Comparison of ENCODE assay signal across 19 cellular contexts in genomic region chr2:98452396-98453027, GRCh38. TPM values are rescaled to one million over a fixed set of nuclear protein-coding genes. Genes with fewer than 3 reads are reported as not detected.
DNase-seq lines count a peak whose midpoint lies in the region; ATAC-seq, FAIRE-seq and TF ChIP-seq lines count a peak whose summit lies in the region.
"Had no signal": no experiment of that assay in that cellular context is flagged by ENCODE, and none has a peak within 500 bp of the region (broad histone marks: within the 10 kb centered on the region; RNA-seq: fewer than 3 reads in every experiment).

No MANE protein-coding gene starts in this region.

- POLR2A ChIA-PET in HepG2 (lab: Yijun Ruan, JAX), result no interaction called here

- no peak for TF ChIP-seq EP300 in HepG2 (IDR thresholded peaks at IDR 0.05; ENCODE audit: low read depth in 2 of 2, low read length in 2 of 2)
- TF ChIP-seq EP300 in HepG2 (CRISPR knock-in tag; IDR thresholded peaks at IDR 0.05; ENCODE audit: borderline replicate concordance), result no peak

- TF ChIP-seq RAD21 in HepG2 (CRISPR knock-in tag; IDR thresholded peaks at IDR 0.05), result no peak

- H3K9me3 Mint-ChIP-seq in activated T-helper 1 cell treated with anti-CD3 and anti-CD28 coated beads, Interleukin-12 subunit alpha, Interleukin-12 subunit beta, Interleukin-2, Interleukin-4 antibody, amounts not matched to agents 30 ng/mL and 10 ng/mL and 1 ng/mL, durations not matched to agents 14 hours and 24 hours and 36 hours, result no peaks in the 10 kb centered on the region

- ATAC-seq in HepG2 (peak; percentile 23; the same call in 2 of the 3 replicates), right lobe of liver (no peak), lower lobe of right lung (peak; percentile 58 to 74)
- ATAC-seq: left colon, sciatic nerve had no signal

- peaks cover 0 to 4% of the 10 kb centered on the region in 2 experiments; a peak in 4 of 5 replicates for H3K36me3 ChIP-seq in HepG2 (replicated peaks in 1 of 2; ENCODE audit: control insufficient read depth in 1 of 2, insufficient read depth in 2 of 2, low read length in 2 of 2)
- H3K36me3 ChIP-seq in right lobe of liver, result no peaks in the 10 kb centered on the region
- no peaks in the 10 kb centered on the region for H3K36me3 ChIP-seq in lower lobe of right lung
- no peaks in the 10 kb centered on the region for H3K36me3 ChIP-seq in GM23248 (ENCODE audit: low read depth)
- H3K36me3 ChIP-seq: ovary, SJCRH30, vagina had no signal

- H3K9me2 ChIP-seq in GM23248 (ENCODE audit: insufficient read depth), result no peaks in the 10 kb centered on the region

- H3K4me2 ChIP-seq in HepG2 (ENCODE audit: low read depth, low read length) (no peak overlapping the region), GM23248 (ENCODE audit: unreplicated experiment) (no peak overlapping the region)

- H3K79me2 ChIP-seq in HepG2 (ENCODE audit: insufficient read depth, low read length) (peaks cover 28% of the 10 kb centered on the region), GM23248 (ENCODE audit: insufficient read depth) (peaks cover 90% of the 10 kb centered on the region)

- in situ Hi-C loops in HepG2 (cut with HindIII; ENCODE audit: extremely low pct_ligation_motif_present, low pct_unique_long_range_greater_than_20kb) (no loop called here), GM23248 (cut with MboI) (no loop called here)

- H3F3A ChIP-seq in GM23248 (ENCODE audit: insufficient read depth), result no peaks in the 10 kb centered on the region

- intact Hi-C loops in HepG2 (cut with micrococcal nuclease; ENCODE audit: unreplicated experiment), result no loop called here
- intact Hi-C loops in right lobe of liver (cut with DNase I), result no loop called here
- intact Hi-C loops in activated T-helper 1 cell treated with anti-CD3 and anti-CD28 coated beads, Interleukin-12 subunit alpha, Interleukin-12 subunit beta, Interleukin-2, Interleukin-4 antibody, amounts not matched to agents 30 ng/mL and 10 ng/mL and 1 ng/mL, durations not matched to agents 14 hours and 24 hours and 36 hours (cut with micrococcal nuclease), result no loop called here
- intact Hi-C loops in lower lobe of right lung (cut with DNase I), result no loop called here

- H3K4me1 Mint-ChIP-seq in activated T-helper 1 cell treated with anti-CD3 and anti-CD28 coated beads, Interleukin-12 subunit alpha, Interleukin-12 subunit beta, Interleukin-2, Interleukin-4 antibody, amounts not matched to agents 30 ng/mL and 10 ng/mL and 1 ng/mL, durations not matched to agents 14 hours and 24 hours and 36 hours (ENCODE audit: low read depth), result peaks cover 96% of the 10 kb centered on the region

- TF ChIP-seq POLR2A in HepG2 (IDR thresholded peaks at IDR 0.05; ENCODE audit: insufficient read depth in 1 of 2, low read depth in 2 of 2, low read length in 2 of 2) (no peak), right lobe of liver (IDR thresholded peaks at IDR 0.05) (no peak)

- no peaks in the 10 kb centered on the region for H3K9me3 ChIP-seq in HepG2 (ENCODE audit: low read length)
- H3K9me3 ChIP-seq in right lobe of liver, result no peaks in the 10 kb centered on the region
- no peaks in the 10 kb centered on the region for H3K9me3 ChIP-seq in lower lobe of right lung
- H3K9me3 ChIP-seq in GM23248 (ENCODE audit: low read depth), result no peaks in the 10 kb centered on the region
- H3K9me3 ChIP-seq: ovary, SJCRH30, vagina had no signal

- H3K4me1 ChIP-seq in HepG2 (ENCODE audit: insufficient read depth, low read length), result peaks cover 33% of the 10 kb centered on the region
- peaks cover 0 to 16% (median 1%) of the 10 kb centered on the region in 4 donors for H3K4me1 ChIP-seq in right lobe of liver
- peaks cover 49% of the 10 kb centered on the region for H3K4me1 ChIP-seq in lower lobe of right lung
- H3K4me1 ChIP-seq in GM23248 (ENCODE audit: insufficient read depth), result peaks cover 12% of the 10 kb centered on the region
- H3K4me1 ChIP-seq: SJCRH30 had no signal

- CTCF ChIA-PET in HepG2 (lab: Yijun Ruan, JAX; ENCODE audit: low intra/inter-chr PET ratio, low total read pairs), result no interaction called here

- H3K9ac ChIP-seq in HepG2 (ENCODE audit: insufficient read depth, low read depth, low read length), result no peak overlapping the region
- H3K9ac ChIP-seq in GM23248, result no peak overlapping the region

- H3K36me3 Mint-ChIP-seq in activated T-helper 1 cell treated with anti-CD3 and anti-CD28 coated beads, Interleukin-12 subunit alpha, Interleukin-12 subunit beta, Interleukin-2, Interleukin-4 antibody, amounts not matched to agents 30 ng/mL and 10 ng/mL and 1 ng/mL, durations not matched to agents 14 hours and 24 hours and 36 hours (ENCODE audit: low read depth), result peaks cover 21% of the 10 kb centered on the region

- H3K4me3 Mint-ChIP-seq in activated T-helper 1 cell treated with anti-CD3 and anti-CD28 coated beads, Interleukin-12 subunit alpha, Interleukin-12 subunit beta, Interleukin-2, Interleukin-4 antibody, amounts not matched to agents 30 ng/mL and 10 ng/mL and 1 ng/mL, durations not matched to agents 14 hours and 24 hours and 36 hours, result no peak overlapping the region

- no TSS peak for BruUV-seq in HepG2 (replicated peaks; lab: Mats Ljungman, UMichigan)

- H3K27me3 ChIP-seq in HepG2 (ENCODE audit: control insufficient read depth in 1 of 2, insufficient read depth in 2 of 2, low read length in 2 of 2) (no peaks in the 10 kb centered on the region), right lobe of liver (no peaks in the 10 kb centered on the region), lower lobe of right lung (ENCODE audit: low read depth) (no peaks in the 10 kb centered on the region), GM23248 (replicated peaks; ENCODE audit: insufficient read depth) (no peaks in the 10 kb centered on the region)
- H3K27me3 ChIP-seq: ovary, SJCRH30, vagina had no signal

- no peak for DNase-seq in HepG2 (ENCODE audit: low spot score)
- DNase-seq in right lobe of liver, result no peak
- DNase-seq in activated T-helper 1 cell treated with anti-CD3 and anti-CD28 coated beads, Interleukin-12 subunit alpha, Interleukin-12 subunit beta, Interleukin-2, Interleukin-4 antibody, amounts not matched to agents 30 ng/mL and 10 ng/mL and 1 ng/mL, durations not matched to agents 14 hours and 24 hours and 36 hours (ENCODE audit: low spot score), result no peak
- DNase-seq in lower lobe of right lung, result no peak
- no peak for DNase-seq in NCI-H82 (lab: John Stamatoyannopoulos, UW)
- no peak for DNase-seq in NCI-H446 treated with DMSO at 0.1 percent for 48 hours (lab: John Stamatoyannopoulos, UW)
- no peak for DNase-seq in GM23248
- no peak for DNase-seq in NCI-H2107 (lab: John Stamatoyannopoulos, UW)
- DNase-seq: aorta; Calu3; GF-D8; left colon; NCI-H1048; NCI-H526 treated with DMSO at 0.1 percent for 48 hours; ovary; SJCRH30; stimulated activated CD4-positive, alpha-beta T cell treated with anti-CD3 and anti-CD28 coated beads, Interleukin-1b, Interleukin-23, amount 100 ng/mL, for 48 hours had no signal

- WGBS in HepG2 (ENCODE audit: low lambda C conversion rate), result 89% methylated on average over 7 of the region's 7 CpGs
- WGBS in right lobe of liver (ENCODE audit: insufficient coverage, low coverage, low lambda C conversion rate, missing lambda C conversion rate), result 84% methylated on average over 4 of the region's 7 CpGs
- WGBS in GM23248 (ENCODE audit: low coverage in 1 of 2, low lambda C conversion rate in 2 of 2, missing lambda C conversion rate in 2 of 2), 2 experiments, result 90 to 93% methylated on average over 7 of the region's 7 CpGs

- no peak overlapping the region for H2AFZ ChIP-seq in HepG2 (ENCODE audit: low read length)
- no peak overlapping the region for H2AFZ ChIP-seq in GM23248

- peak overlapping the region; percentile 9 for H3K27ac Mint-ChIP-seq in activated T-helper 1 cell treated with anti-CD3 and anti-CD28 coated beads, Interleukin-12 subunit alpha, Interleukin-12 subunit beta, Interleukin-2, Interleukin-4 antibody, amounts not matched to agents 30 ng/mL and 10 ng/mL and 1 ng/mL, durations not matched to agents 14 hours and 24 hours and 36 hours

- H3K27ac ChIP-seq in HepG2 (ENCODE audit: extremely low read length, insufficient read depth, low read length), result no peak overlapping the region
- no peak overlapping the region for H3K27ac ChIP-seq in right lobe of liver
- no peak overlapping the region for H3K27ac ChIP-seq in lower lobe of right lung
- no peak overlapping the region for H3K27ac ChIP-seq in GM23248
- H3K27ac ChIP-seq: ovary, SJCRH30, vagina had no signal

- peaks cover 12% of the 10 kb centered on the region for H4K20me1 ChIP-seq in HepG2 (ENCODE audit: insufficient read depth, low read length)
- no peaks in the 10 kb centered on the region for H4K20me1 ChIP-seq in GM23248 (ENCODE audit: insufficient read depth)

- no peaks in the 10 kb centered on the region for H3K27me3 Mint-ChIP-seq in activated T-helper 1 cell treated with anti-CD3 and anti-CD28 coated beads, Interleukin-12 subunit alpha, Interleukin-12 subunit beta, Interleukin-2, Interleukin-4 antibody, amounts not matched to agents 30 ng/mL and 10 ng/mL and 1 ng/mL, durations not matched to agents 14 hours and 24 hours and 36 hours (ENCODE audit: insufficient read depth)

- TF ChIP-seq CTCF in HepG2 (CRISPR knock-in tag; IDR thresholded peaks at IDR 0.05), result no peak
- TF ChIP-seq CTCF in right lobe of liver (IDR thresholded peaks at IDR 0.05), result no peak
- no peak for TF ChIP-seq CTCF in lower lobe of right lung (IDR thresholded peaks at IDR 0.05)

- H3K4me3 ChIP-seq in HepG2 (replicated peaks in 1 of 3; ENCODE audit: insufficient read depth in 1 of 3, low read depth in 2 of 3, low read length in 3 of 3) (no peak overlapping the region), right lobe of liver (no peak overlapping the region), lower lobe of right lung (no peak overlapping the region), GM23248 (no peak overlapping the region)
- H3K4me3 ChIP-seq: ovary, SJCRH30, vagina had no signal

- no peak for FAIRE-seq in HepG2 (lab: Jason Lieb, UNC)

RNA-seq across cellular contexts. Expression of gene INPP4A, which starts 7.9 kb away (rescaled TPM):
- total RNA-seq in HepG2 (2016; rRNA removed; fragmentation: Illumina TruSeq; extraction: Trizol) (7.9 and 10.9 TPM in 2 replicates), right lobe of liver (10 to 100 TPM in 1 of 6 experiments, 1 to 10 TPM in 5; 6.5 to 10.4 (median 8.0) TPM), lower lobe of right lung (35.6 TPM)
- 1.4 and 2.1 TPM in 2 replicates for total RNA-seq in HepG2 (2016; cell fraction: cytosol; rRNA removed; fragmentation: Illumina TruSeq; extraction: Trizol; ENCODE audit: low read depth)
- 7.9 and 10.3 TPM in 2 replicates for total RNA-seq in HepG2 (2016; cell fraction: insoluble cytoplasmic fraction; rRNA removed; fragmentation: Illumina TruSeq; extraction: Trizol)
- total RNA-seq in HepG2 (2016; cell fraction: membrane; rRNA removed; fragmentation: Illumina TruSeq; extraction: Trizol), result 5.0 and 5.2 TPM in 2 replicates
- total RNA-seq in HepG2 (2016; cell fraction: nucleus; rRNA removed; fragmentation: Illumina TruSeq; extraction: Trizol), result 15.4 and 17.5 TPM in 2 replicates
- polyA plus RNA-seq in HepG2 (2011; rRNA removed) (10.1 and 14.2 TPM in 2 replicates), GM23248 (2016; fragmentation: Nextera tagmentation; extraction: Ambion mirVana) (8.0 and 9.5 TPM in 2 replicates)
- polyA plus RNA-seq in HepG2 (2011; cell fraction: cytosol; rRNA removed), result 6.9 and 8.5 TPM in 2 replicates
- polyA plus RNA-seq in HepG2 (2011; cell fraction: nucleus; rRNA removed), result 48.2 and 51.5 TPM in 2 replicates
- 7.2 and 8.8 TPM in 2 replicates for polyA plus RNA-seq in HepG2 (2012)
- polyA plus RNA-seq in HepG2 (2016; cell fraction: cytosol; fragmentation: Illumina TruSeq; extraction: Trizol; ENCODE audit: low read depth), result 0.58 and 0.63 TPM in 2 replicates
- 4.8 and 5.7 TPM in 2 replicates for polyA plus RNA-seq in HepG2 (2016; cell fraction: insoluble cytoplasmic fraction; fragmentation: Illumina TruSeq; extraction: Trizol; ENCODE audit: low read depth)
- polyA plus RNA-seq in HepG2 (2016; cell fraction: membrane; fragmentation: Illumina TruSeq; extraction: Trizol; ENCODE audit: low read depth), result 1.7 and 1.9 TPM in 2 replicates
- polyA plus RNA-seq in HepG2 (2016; cell fraction: nucleus; fragmentation: Illumina TruSeq; extraction: Trizol; ENCODE audit: insufficient read depth, low read depth), result 13.1 and 16.7 TPM in 2 replicates
- polyA minus RNA-seq in HepG2 (2011; rRNA and poly(A)+ RNA removed; ENCODE audit: low replicate concordance), result 53.3 and 60.1 TPM in 2 replicates
- 8.1 and 11.8 TPM in 2 replicates for polyA minus RNA-seq in HepG2 (2011; cell fraction: cytosol; rRNA and poly(A)+ RNA removed)
- polyA minus RNA-seq in HepG2 (2011; cell fraction: nucleus; rRNA and poly(A)+ RNA removed), result 56.7 and 68.1 TPM in 2 replicates
- total RNA-seq in activated T-helper 1 cell treated with anti-CD3 and anti-CD28 coated beads, Interleukin-12 subunit alpha, Interleukin-12 subunit beta, Interleukin-2, Interleukin-4 antibody, amounts not matched to agents 30 ng/mL and 10 ng/mL and 1 ng/mL, durations not matched to agents 14 hours and 24 hours and 36 hours, result 54.6 and 55.7 TPM in 2 replicates
- 16.0 and 22.8 TPM in 2 replicates for total RNA-seq in GM23248 (2014; rRNA removed; shearing (Covaris generic))

Comparison
In these comparisons a context has a peak if more than half of its experiments do, and no peak if none do; other contexts are left out.
1. ATAC-seq: peak in HepG2 (single experiment) and lower lobe of right lung (2 of 2); none in right lobe of liver (0 of 4).